Comparison of ENCODE assay signal across 2 cellular contexts in genomic region chr1:228830954-228831481, GRCh38.
TF ChIP-seq lines count a peak whose summit lies in the region.

No MANE protein-coding gene starts in this region.

TF ChIP-seq in HEK293, 187 proteins besides CTCF, POLR2A, EP300 and RAD21 (continued from another document and continues in another):
- 0 out of 2 replicates have a peak, but pooled peaks have one; percentile 12 for TF ChIP-seq PRDM10 (tag by site-specific recombination; IDR thresholded peaks at IDR 0.05)
- TF ChIP-seq TSHZ1 (tag by site-specific recombination; IDR thresholded peaks at IDR 0.05; ENCODE audit: borderline replicate concordance) = 0 out of 2 replicates have a peak, but pooled peaks have one; percentile 34
- TF ChIP-seq ZBTB6 (tag by site-specific recombination; IDR thresholded peaks at IDR 0.05) = no peak
- peak; percentile 59 for TF ChIP-seq ZNF366 (tag by site-specific recombination; conservative IDR thresholded peaks at IDR 0.05)
- TF ChIP-seq ZNF549 (tag by site-specific recombination; IDR thresholded peaks at IDR 0.05) = no peak
- peak; percentile 50; the same call in 1 of the 2 replicates for TF ChIP-seq IKZF3 (tag by site-specific recombination; IDR thresholded peaks at IDR 0.05)
- peak; percentile 69; the same call in 1 of the 2 replicates for TF ChIP-seq ZNF692 (tag by site-specific recombination; IDR thresholded peaks at IDR 0.05)
- peak; percentile 72 for TF ChIP-seq PATZ1 (tag by site-specific recombination; IDR thresholded peaks at IDR 0.05)
- TF ChIP-seq ZNF416 (tag by site-specific recombination; IDR thresholded peaks at IDR 0.05) = no peak

TF ChIP-seq in HepG2, 621 proteins besides CTCF, POLR2A, EP300 and RAD21 (continued from another document and continues in another):
- TF ChIP-seq ARID5B (CRISPR knock-in tag; IDR thresholded peaks at IDR 0.05) = peak; percentile 60; the same call in 1 of the 2 replicates
- TF ChIP-seq, protein P1, sequence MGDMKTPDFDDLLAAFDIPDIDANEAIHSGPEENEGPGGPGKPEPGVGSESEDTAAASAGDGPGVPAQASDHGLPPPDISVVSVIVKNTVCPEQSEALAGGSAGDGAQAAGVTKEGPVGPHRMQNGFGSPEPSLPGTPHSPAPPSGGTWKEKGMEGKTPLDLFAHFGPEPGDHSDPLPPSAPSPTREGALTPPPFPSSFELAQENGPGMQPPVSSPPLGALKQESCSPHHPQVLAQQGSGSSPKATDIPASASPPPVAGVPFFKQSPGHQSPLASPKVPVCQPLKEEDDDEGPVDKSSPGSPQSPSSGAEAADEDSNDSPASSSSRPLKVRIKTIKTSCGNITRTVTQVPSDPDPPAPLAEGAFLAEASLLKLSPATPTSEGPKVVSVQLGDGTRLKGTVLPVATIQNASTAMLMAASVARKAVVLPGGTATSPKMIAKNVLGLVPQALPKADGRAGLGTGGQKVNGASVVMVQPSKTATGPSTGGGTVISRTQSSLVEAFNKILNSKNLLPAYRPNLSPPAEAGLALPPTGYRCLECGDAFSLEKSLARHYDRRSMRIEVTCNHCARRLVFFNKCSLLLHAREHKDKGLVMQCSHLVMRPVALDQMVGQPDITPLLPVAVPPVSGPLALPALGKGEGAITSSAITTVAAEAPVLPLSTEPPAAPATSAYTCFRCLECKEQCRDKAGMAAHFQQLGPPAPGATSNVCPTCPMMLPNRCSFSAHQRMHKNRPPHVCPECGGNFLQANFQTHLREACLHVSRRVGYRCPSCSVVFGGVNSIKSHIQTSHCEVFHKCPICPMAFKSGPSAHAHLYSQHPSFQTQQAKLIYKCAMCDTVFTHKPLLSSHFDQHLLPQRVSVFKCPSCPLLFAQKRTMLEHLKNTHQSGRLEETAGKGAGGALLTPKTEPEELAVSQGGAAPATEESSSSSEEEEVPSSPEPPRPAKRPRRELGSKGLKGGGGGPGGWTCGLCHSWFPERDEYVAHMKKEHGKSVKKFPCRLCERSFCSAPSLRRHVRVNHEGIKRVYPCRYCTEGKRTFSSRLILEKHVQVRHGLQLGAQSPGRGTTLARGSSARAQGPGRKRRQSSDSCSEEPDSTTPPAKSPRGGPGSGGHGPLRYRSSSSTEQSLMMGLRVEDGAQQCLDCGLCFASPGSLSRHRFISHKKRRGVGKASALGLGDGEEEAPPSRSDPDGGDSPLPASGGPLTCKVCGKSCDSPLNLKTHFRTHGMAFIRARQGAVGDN (CRISPR knock-in tag; IDR thresholded peaks at IDR 0.05) = peak; percentile 75
- peak; percentile 41; the same call in 1 of the 2 replicates for TF ChIP-seq HNF4A (CRISPR knock-in tag; IDR thresholded peaks at IDR 0.05)
- peak; percentile 23; the same call in 1 of the 2 replicates for TF ChIP-seq KMT2B (CRISPR knock-in tag; IDR thresholded peaks at IDR 0.05)
- no peak for TF ChIP-seq TARDBP (CRISPR knock-in tag; IDR thresholded peaks at IDR 0.05)
- no peak for TF ChIP-seq ZMYM3 (CRISPR knock-in tag; IDR thresholded peaks at IDR 0.05)
- TF ChIP-seq HNF1B (CRISPR knock-in tag; IDR thresholded peaks at IDR 0.05) = peak; percentile 46; the same call in 1 of the 2 replicates
- peak; percentile 57 for TF ChIP-seq PAXIP1 (CRISPR knock-in tag; conservative IDR thresholded peaks at IDR 0.05)
- TF ChIP-seq, protein P2, sequence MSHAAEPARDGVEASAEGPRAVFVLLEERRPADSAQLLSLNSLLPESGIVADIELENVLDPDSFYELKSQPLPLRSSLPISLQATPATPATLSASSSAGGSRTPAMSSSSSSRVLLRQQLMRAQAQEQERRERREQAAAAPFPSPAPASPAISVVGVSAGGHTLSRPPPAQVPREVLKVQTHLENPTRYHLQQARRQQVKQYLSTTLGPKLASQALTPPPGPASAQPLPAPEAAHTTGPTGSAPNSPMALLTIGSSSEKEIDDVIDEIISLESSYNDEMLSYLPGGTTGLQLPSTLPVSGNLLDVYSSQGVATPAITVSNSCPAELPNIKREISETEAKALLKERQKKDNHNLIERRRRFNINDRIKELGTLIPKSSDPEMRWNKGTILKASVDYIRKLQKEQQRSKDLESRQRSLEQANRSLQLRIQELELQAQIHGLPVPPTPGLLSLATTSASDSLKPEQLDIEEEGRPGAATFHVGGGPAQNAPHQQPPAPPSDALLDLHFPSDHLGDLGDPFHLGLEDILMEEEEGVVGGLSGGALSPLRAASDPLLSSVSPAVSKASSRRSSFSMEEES (CRISPR knock-in tag; IDR thresholded peaks at IDR 0.05) = no peak
- TF ChIP-seq GRHL1 (CRISPR knock-in tag; conservative IDR thresholded peaks at IDR 0.05) = no peak
- TF ChIP-seq FOXC1 (CRISPR knock-in tag; IDR thresholded peaks at IDR 0.05; ENCODE audit: borderline replicate concordance) = no peak
- TF ChIP-seq RNF2 (conservative IDR thresholded peaks at IDR 0.05; ENCODE audit: low read depth) = no peak
- TF ChIP-seq DMAP1 (CRISPR knock-in tag; IDR thresholded peaks at IDR 0.05) = no peak
- 0 out of 2 replicates have a peak, but pooled peaks have one; percentile 26 for TF ChIP-seq MIXL1 (CRISPR knock-in tag; IDR thresholded peaks at IDR 0.05)
- no peak for TF ChIP-seq TEF (CRISPR knock-in tag; IDR thresholded peaks at IDR 0.05)
- TF ChIP-seq HES4 (CRISPR knock-in tag; IDR thresholded peaks at IDR 0.05; ENCODE audit: borderline replicate concordance) = no peak
- TF ChIP-seq BATF2 (CRISPR knock-in tag; IDR thresholded peaks at IDR 0.05) = no peak
- TF ChIP-seq ZFP90 (CRISPR knock-in tag; IDR thresholded peaks at IDR 0.05; ENCODE audit: borderline replicate concordance) = no peak
- TF ChIP-seq, protein P3, sequence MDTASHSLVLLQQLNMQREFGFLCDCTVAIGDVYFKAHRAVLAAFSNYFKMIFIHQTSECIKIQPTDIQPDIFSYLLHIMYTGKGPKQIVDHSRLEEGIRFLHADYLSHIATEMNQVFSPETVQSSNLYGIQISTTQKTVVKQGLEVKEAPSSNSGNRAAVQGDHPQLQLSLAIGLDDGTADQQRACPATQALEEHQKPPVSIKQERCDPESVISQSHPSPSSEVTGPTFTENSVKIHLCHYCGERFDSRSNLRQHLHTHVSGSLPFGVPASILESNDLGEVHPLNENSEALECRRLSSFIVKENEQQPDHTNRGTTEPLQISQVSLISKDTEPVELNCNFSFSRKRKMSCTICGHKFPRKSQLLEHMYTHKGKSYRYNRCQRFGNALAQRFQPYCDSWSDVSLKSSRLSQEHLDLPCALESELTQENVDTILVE (CRISPR knock-in tag; IDR thresholded peaks at IDR 0.05) = 0 out of 2 replicates have a peak, but pooled peaks have one; percentile 23
- TF ChIP-seq, protein P4, sequence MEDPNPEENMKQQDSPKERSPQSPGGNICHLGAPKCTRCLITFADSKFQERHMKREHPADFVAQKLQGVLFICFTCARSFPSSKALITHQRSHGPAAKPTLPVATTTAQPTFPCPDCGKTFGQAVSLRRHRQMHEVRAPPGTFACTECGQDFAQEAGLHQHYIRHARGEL (CRISPR knock-in tag; IDR thresholded peaks at IDR 0.05) = no peak
- TF ChIP-seq SOX6 (IDR thresholded peaks at IDR 0.05) = no peak
- TF ChIP-seq SOX6 (CRISPR knock-in tag; IDR thresholded peaks at IDR 0.05) = peak; percentile 41; the same call in 1 of the 2 replicates
- TF ChIP-seq RAD51 (IDR thresholded peaks at IDR 0.05; ENCODE audit: borderline replicate concordance) = no peak
- TF ChIP-seq ZNF7 (CRISPR knock-in tag; IDR thresholded peaks at IDR 0.05) = no peak
- peak; percentile 30; the same call in 1 of the 2 replicates for TF ChIP-seq SALL1 (CRISPR knock-in tag; IDR thresholded peaks at IDR 0.05)
- peak; percentile 32; the same call in 1 of the 2 replicates for TF ChIP-seq ATF1 (CRISPR knock-in tag; IDR thresholded peaks at IDR 0.05)
- TF ChIP-seq FOSL1 (CRISPR knock-in tag; IDR thresholded peaks at IDR 0.05; ENCODE audit: borderline replicate concordance) = 0 out of 2 replicates have a peak, but pooled peaks have one; percentile 10
- no peak for TF ChIP-seq KLF15 (CRISPR knock-in tag; IDR thresholded peaks at IDR 0.05; ENCODE audit: borderline replicate concordance)
